Comparison of ENCODE assay signal across 12 cellular contexts in genomic region chr1:110033421-110033820, GRCh38. TPM values are rescaled to one million over a fixed set of nuclear protein-coding genes. Genes with fewer than 3 reads are reported as not detected.
A peak's percentile ranks its signal among the peaks of the same experiment; 100 is the strongest.
DNase-seq lines count a peak whose midpoint lies in the region; ATAC-seq and TF ChIP-seq lines count a peak whose summit lies in the region.
"Had no signal": no experiment of that assay in that cellular context is flagged by ENCODE, and none has a peak within 500 bp of the region (broad histone marks: within the 10 kb centered on the region; RNA-seq: fewer than 3 reads in every experiment).

No MANE protein-coding gene starts in this region.

- intact Hi-C loops in Panc1 (cut with micrococcal nuclease; ENCODE audit: unreplicated experiment) = no loop called here

- CTCF ChIA-PET in Panc1 (lab: Charles Lee) = no interaction called here

- H3K4me1 ChIP-seq in Panc1 (ENCODE audit: control insufficient read depth, insufficient read depth, low read length) = peaks cover 14% of the 10 kb centered on the region

- peak overlapping the region; percentile 96 for H3K27ac Mint-ChIP-seq in activated naive CD4-positive, alpha-beta T cell treated with anti-CD3 and anti-CD28 coated beads, Interleukin-2, amount 50 U/mL, for 24 hours
- peak overlapping the region; percentile 80 to 89 for H3K27ac Mint-ChIP-seq in effector memory CD8-positive, alpha-beta T cell
- H3K27ac Mint-ChIP-seq in stimulated activated effector memory CD8-positive, alpha-beta T cell treated with anti-CD3 and anti-CD28 coated beads, Interleukin-12 subunit alpha, Interleukin-12 subunit beta, amount 100 ng/mL, for 72 hours = peak overlapping the region; percentile 84

- peak overlapping the region; percentile 89 for H3K4me3 Mint-ChIP-seq in activated naive CD4-positive, alpha-beta T cell treated with anti-CD3 and anti-CD28 coated beads, Interleukin-2, amount 50 U/mL, for 24 hours
- H3K4me3 Mint-ChIP-seq in effector memory CD8-positive, alpha-beta T cell = peak overlapping the region; percentile 77 to 90
- peak overlapping the region; percentile 85 for H3K4me3 Mint-ChIP-seq in stimulated activated effector memory CD8-positive, alpha-beta T cell treated with anti-CD3 and anti-CD28 coated beads, Interleukin-12 subunit alpha, Interleukin-12 subunit beta, amount 100 ng/mL, for 72 hours

- no peaks in the 10 kb centered on the region for H3K27me3 ChIP-seq in Panc1 (ENCODE audit: control insufficient read depth, insufficient read depth, low read length)
- H3K27me3 ChIP-seq: sigmoid colon, upper lobe of left lung had no signal

- POLR2A ChIA-PET in Panc1 (lab: Charles Lee) = no interaction called here

- no peaks in the 10 kb centered on the region; the same call in none of the 2 replicates for H3K36me3 ChIP-seq in Panc1 (ENCODE audit: control insufficient read depth, insufficient read depth, low read length)

- H3K27me3 Mint-ChIP-seq in activated naive CD4-positive, alpha-beta T cell treated with anti-CD3 and anti-CD28 coated beads, Interleukin-2, amount 50 U/mL, for 24 hours = no peaks in the 10 kb centered on the region
- H3K27me3 Mint-ChIP-seq in effector memory CD8-positive, alpha-beta T cell = no peaks in the 10 kb centered on the region

- ATAC-seq in Panc1 (no peak), GM21423 (IDR thresholded peaks at IDR 0.05; ENCODE audit: unreplicated experiment) (no peak)
- ATAC-seq in effector memory CD8-positive, alpha-beta T cell (replicated peaks) = no peak
- no peak for ATAC-seq in stimulated activated effector memory CD8-positive, alpha-beta T cell treated with anti-CD3 and anti-CD28 coated beads, Interleukin-12 subunit alpha, Interleukin-12 subunit beta, amount 100 ng/mL, for 72 hours

- in situ Hi-C loops in Panc1 (cut with HindIII; ENCODE audit: low pct_unique_long_range_greater_than_20kb, low sequenced_read_pairs) = no loop called here

- no peak for DNase-seq in activated naive CD4-positive, alpha-beta T cell (lab: John Stamatoyannopoulos, UW)
- DNase-seq in Panc1 (ENCODE audit: low read depth, low spot score) (no peak), H4 (ENCODE audit: low spot score) (no peak), NCI-H1048 (lab: John Stamatoyannopoulos, UW) (no peak)
- no peak for DNase-seq in effector memory CD8-positive, alpha-beta T cell
- no peak for DNase-seq in stimulated activated effector memory CD8-positive, alpha-beta T cell treated with anti-CD3 and anti-CD28 coated beads, Interleukin-12 subunit alpha, Interleukin-12 subunit beta, amount 100 ng/mL, for 72 hours (ENCODE audit: low spot score in 2 of 2)
- DNase-seq: NCI-H226, sigmoid colon, upper lobe of left lung had no signal

- peak overlapping the region; percentile 98 for H3K27ac ChIP-seq in Panc1 (ENCODE audit: low read length)

- H3K4me1 Mint-ChIP-seq in activated naive CD4-positive, alpha-beta T cell treated with anti-CD3 and anti-CD28 coated beads, Interleukin-2, amount 50 U/mL, for 24 hours = peaks cover 64% of the 10 kb centered on the region
- H3K4me1 Mint-ChIP-seq in effector memory CD8-positive, alpha-beta T cell (ENCODE audit: low read depth in 2 of 2) = peaks cover 28 to 29% of the 10 kb centered on the region in 2 donors
- peaks cover 36% of the 10 kb centered on the region for H3K4me1 Mint-ChIP-seq in stimulated activated effector memory CD8-positive, alpha-beta T cell treated with anti-CD3 and anti-CD28 coated beads, Interleukin-12 subunit alpha, Interleukin-12 subunit beta, amount 100 ng/mL, for 72 hours

- H3K4me3 ChIP-seq in Panc1 (ENCODE audit: low read depth in 2 of 2, low read length in 2 of 2) = no peak overlapping the region

- no peaks in the 10 kb centered on the region for H3K9me3 Mint-ChIP-seq in activated naive CD4-positive, alpha-beta T cell treated with anti-CD3 and anti-CD28 coated beads, Interleukin-2, amount 50 U/mL, for 24 hours
- H3K9me3 Mint-ChIP-seq in effector memory CD8-positive, alpha-beta T cell = no peaks in the 10 kb centered on the region
- H3K9me3 Mint-ChIP-seq in stimulated activated effector memory CD8-positive, alpha-beta T cell treated with anti-CD3 and anti-CD28 coated beads, Interleukin-12 subunit alpha, Interleukin-12 subunit beta, amount 100 ng/mL, for 72 hours = no peaks in the 10 kb centered on the region

- H3K36me3 Mint-ChIP-seq in activated naive CD4-positive, alpha-beta T cell treated with anti-CD3 and anti-CD28 coated beads, Interleukin-2, amount 50 U/mL, for 24 hours = no peaks in the 10 kb centered on the region
- peaks cover 17% of the 10 kb centered on the region for H3K36me3 Mint-ChIP-seq in effector memory CD8-positive, alpha-beta T cell (ENCODE audit: insufficient read depth)
- peaks cover 28% of the 10 kb centered on the region for H3K36me3 Mint-ChIP-seq in stimulated activated effector memory CD8-positive, alpha-beta T cell treated with anti-CD3 and anti-CD28 coated beads, Interleukin-12 subunit alpha, Interleukin-12 subunit beta, amount 100 ng/mL, for 72 hours

- no peaks in the 10 kb centered on the region for H3K9me3 ChIP-seq in Panc1 (ENCODE audit: control insufficient read depth, insufficient read depth, low read depth, low read length)
- H3K9me3 ChIP-seq: sigmoid colon, upper lobe of left lung had no signal

- BruUV-seq in Panc1 (replicated peaks; lab: Mats Ljungman, UMichigan) = no TSS peak

- no peak for TF ChIP-seq CTCF in Panc1 (IDR thresholded peaks at IDR 0.05)

RNA-seq across cellular contexts. Expression of gene STRIP1, which starts 1.0 kb away (rescaled TPM):
- total RNA-seq in Panc1 (2021; ENCODE audit: unreplicated experiment) = 26.1 TPM
- 16.4 TPM for polyA plus RNA-seq in Panc1 (2012; ENCODE audit: insufficient read length)
- 16.9 and 17.7 TPM in 2 replicates for total RNA-seq in H4 (2014; rRNA removed; shearing (Covaris generic))

RNA-seq across cellular contexts. Expression of gene ALX3, which starts 37.1 kb away (rescaled TPM):
- total RNA-seq in Panc1 (2021; ENCODE audit: unreplicated experiment) = not detected
- polyA plus RNA-seq in Panc1 (2012; ENCODE audit: insufficient read length) = not detected
- total RNA-seq in H4 (2014; rRNA removed; shearing (Covaris generic)) = not detected in 2 replicates
- total RNA-seq: LHCN-M2, sigmoid colon had no signal

RNA-seq across cellular contexts. Expression of gene AHCYL1, which starts 48.9 kb away (rescaled TPM):
- 174 TPM for total RNA-seq in Panc1 (2021; ENCODE audit: unreplicated experiment)
- 148 TPM for polyA plus RNA-seq in Panc1 (2012; ENCODE audit: insufficient read length)
- total RNA-seq in H4 (2014; rRNA removed; shearing (Covaris generic)) = 45.1 and 62.6 TPM in 2 replicates
